In genomic region chr20:53579266-53579580, GRCh38 we compare ENCODE assay signal across 8 cellular contexts. TPM values are rescaled to one million over a fixed set of nuclear protein-coding genes. Genes with fewer than 3 reads are reported as not detected.
DNase-seq lines count a peak whose midpoint lies in the region; ATAC-seq and TF ChIP-seq lines count a peak whose summit lies in the region.

No MANE protein-coding gene starts in this region.

- POLR2A ChIA-PET in activated B cell treated with CpG ODN at 0.5 μM for 24 hours (lab: Charles Lee) = interaction anchor here (1.3 to 2.2 kb wide), 5 partner anchors 14 to 360 kb away, joined by 3 to 39 read pairs (median 6); partner anchors contain the start of gene ZNF217

- no peaks in the 10 kb centered on the region for H3K9me3 Mint-ChIP-seq in GM23338
- H3K9me3 Mint-ChIP-seq in activated B cell treated with CpG ODN at 0.5 μM for 24 hours = no peaks in the 10 kb centered on the region

- CTCF ChIA-PET in activated B cell treated with CpG ODN at 0.5 μM for 24 hours (lab: Charles Lee) = interaction anchor here (0.6 to 8.8 kb wide), 13 partner anchors 150 to 483 kb away, joined by 3 to 88 read pairs (median 4); no protein-coding TSS in a partner anchor

- peaks cover 4% of the 10 kb centered on the region for H3K27me3 Mint-ChIP-seq in GM23338 (ENCODE audit: insufficient read depth, low read depth, poor library complexity)
- no peaks in the 10 kb centered on the region for H3K27me3 Mint-ChIP-seq in activated B cell treated with CpG ODN at 0.5 μM for 24 hours

- peaks cover 50% of the 10 kb centered on the region for H3K4me1 Mint-ChIP-seq in GM23338
- peaks cover 62% of the 10 kb centered on the region for H3K4me1 Mint-ChIP-seq in activated B cell treated with CpG ODN at 0.5 μM for 24 hours

- peaks cover 11% of the 10 kb centered on the region; the same call in 1 of the 2 replicates for H3F3A ChIP-seq in GM23338 (replicated peaks; ENCODE audit: low read depth)
- peaks cover 21% of the 10 kb centered on the region for H3F3A ChIP-seq in smooth muscle cell (ENCODE audit: low read depth)

- H3K9me2 ChIP-seq in GM23338 (ENCODE audit: insufficient read depth) = no peaks in the 10 kb centered on the region

- H2AFZ ChIP-seq in GM23338 = no peak overlapping the region
- H2AFZ ChIP-seq in smooth muscle cell (ENCODE audit: low read depth) = no peak overlapping the region

- intact Hi-C loops in activated B cell treated with CpG ODN at 0.5 μM for 24 hours (cut with micrococcal nuclease) = loop anchor here (1.0 to 10.0 kb wide), 5 partner anchors 15 to 484 kb away; no protein-coding TSS in a partner anchor
- intact Hi-C loops in left ventricle myocardium superior (cut with micrococcal nuclease) = loop anchor here (5.0 kb wide), 1 partner anchor 363 kb away; no protein-coding TSS in a partner anchor

- H3K79me2 ChIP-seq in GM23338 (replicated peaks; ENCODE audit: insufficient read depth) = peaks cover 100% of the 10 kb centered on the region
- H3K79me2 ChIP-seq in smooth muscle cell (ENCODE audit: low read depth) = peaks cover 95% of the 10 kb centered on the region

- H4K20me1 ChIP-seq in GM23338 (replicated peaks; ENCODE audit: insufficient read depth) = peaks cover 46% of the 10 kb centered on the region
- H4K20me1 ChIP-seq in smooth muscle cell (ENCODE audit: low read depth) = peaks cover 84% of the 10 kb centered on the region

- H3K27ac Mint-ChIP-seq in GM23338 (no peak overlapping the region; the same call in 1 of the 2 replicates), activated B cell treated with CpG ODN at 0.5 μM for 24 hours (peak overlapping the region; percentile 88)

- no peak for TF ChIP-seq CTCF in GM23338 (conservative IDR thresholded peaks at IDR 0.05; ENCODE audit: low read depth in 2 of 2)
- TF ChIP-seq CTCF in activated B cell treated with CpG ODN at 0.5 μM for 24 hours (IDR thresholded peaks at IDR 0.05) = no peak
- TF ChIP-seq CTCF in smooth muscle cell (IDR thresholded peaks at IDR 0.05; ENCODE audit: borderline replicate concordance, insufficient read depth, poor library complexity, severe bottlenecking) = no peak

- ATAC-seq in GM23338 (no peak), activated B cell treated with CpG ODN at 0.5 μM for 24 hours (ENCODE audit: low read depth) (peak; percentile 2), left ventricle myocardium superior (peak; percentile 6), HG02642 (IDR thresholded peaks at IDR 0.05; ENCODE audit: poor library complexity, unreplicated experiment) (no peak), GM19467 (IDR thresholded peaks at IDR 0.05; ENCODE audit: unreplicated experiment) (no peak)

- DNase-seq in GM23338 (ENCODE audit: low spot score) (no peak), activated B cell treated with CpG ODN at 0.5 μM for 24 hours (no peak), left ventricle myocardium superior (no peak), smooth muscle cell (lab: John Stamatoyannopoulos, UW; ENCODE audit: unreplicated experiment) (no peak), SW 1271 (lab: John Stamatoyannopoulos, UW) (no peak), KBM-7 (no peak)

- no peaks in the 10 kb centered on the region for H3K9me3 ChIP-seq in smooth muscle cell (replicated peaks; ENCODE audit: low read depth)

- in situ Hi-C loops in KBM-7 (cut with MboI; ENCODE audit: low pct_unique_long_range_greater_than_20kb, low sequenced_read_pairs) = no loop called here

- H3K4me2 ChIP-seq in GM23338 = no peak overlapping the region
- H3K4me2 ChIP-seq in smooth muscle cell = peak overlapping the region; percentile 54

- H3K27ac ChIP-seq in GM23338 (ENCODE audit: low read depth) = peak overlapping the region; percentile 92; the same call in 1 of the 2 replicates
- H3K27ac ChIP-seq in smooth muscle cell (ENCODE audit: low read depth) = peak overlapping the region; percentile 84

- H3K9ac ChIP-seq in smooth muscle cell (ENCODE audit: low read depth) = peak overlapping the region; percentile 47

- H3K27me3 ChIP-seq in GM23338 (ENCODE audit: insufficient read depth) (no peaks in the 10 kb centered on the region), smooth muscle cell (ENCODE audit: low read depth) (no peaks in the 10 kb centered on the region)

- H3K36me3 Mint-ChIP-seq in GM23338 (ENCODE audit: low read depth) (peaks cover 78% of the 10 kb centered on the region), activated B cell treated with CpG ODN at 0.5 μM for 24 hours (ENCODE audit: low read depth) (peaks cover 74% of the 10 kb centered on the region)

- 11% methylated on average over 2 of the region's 2 CpGs for WGBS in smooth muscle cell (ENCODE audit: low lambda C conversion rate)

- H3K4me3 Mint-ChIP-seq in GM23338 (no peak overlapping the region), activated B cell treated with CpG ODN at 0.5 μM for 24 hours (peak overlapping the region; percentile 76)

- H3K36me3 ChIP-seq in GM23338 (ENCODE audit: insufficient read depth) (peaks cover 53% of the 10 kb centered on the region), smooth muscle cell (ENCODE audit: low read depth) (peaks cover 9% of the 10 kb centered on the region)

- H3K4me1 ChIP-seq in GM23338 (ENCODE audit: insufficient read depth) = peaks cover 33% of the 10 kb centered on the region
- H3K4me1 ChIP-seq in smooth muscle cell (ENCODE audit: low read depth) = peaks cover 40% of the 10 kb centered on the region

- H3K4me3 ChIP-seq in GM23338 (no peak overlapping the region), smooth muscle cell (peak overlapping the region; percentile 9)

TF ChIP-seq in GM23338, 12 proteins besides CTCF, POLR2A, EP300 and RAD21 (continues in another document):
- TF ChIP-seq ZNF114 (CRISPR knock-in tag; IDR thresholded peaks at IDR 0.05) (no peak), ZNF462 (CRISPR knock-in tag; IDR thresholded peaks at IDR 0.05) (no peak), EZH2 (IDR thresholded peaks at IDR 0.05; ENCODE audit: low read depth, unreplicated experiment) (no peak)

RNA-seq across cellular contexts. Expression of gene ZNF217, which starts 14.4 kb away (rescaled TPM):
- 76.7 and 78.0 TPM in 2 replicates for total RNA-seq in GM23338 (2014; rRNA removed; shearing (Covaris generic))
- polyA plus RNA-seq in GM23338 (2016; fragmentation: Nextera tagmentation; extraction: Ambion mirVana) (30.8 and 32.8 TPM in 2 replicates), smooth muscle cell (3.9 and 8.5 TPM in 2 replicates)
- total RNA-seq in activated B cell treated with CpG ODN at 0.5 μM for 24 hours (70.0 and 80.3 TPM in 2 replicates), left ventricle myocardium superior (8.0 TPM), smooth muscle cell (42.2 and 42.9 TPM in 2 replicates)

Comparison
In these comparisons a context has a peak if more than half of its experiments do, and no peak if none do; other contexts are left out.
1. ATAC-seq: peak in activated B cell treated with CpG ODN at 0.5 μM for 24 hours (single experiment) and left ventricle myocardium superior (single experiment); none in GM23338 (single experiment), HG02642 (single experiment) and GM19467 (single experiment).